8 cellular contexts compared by ENCODE assay signal in the genomic region with DNA sequence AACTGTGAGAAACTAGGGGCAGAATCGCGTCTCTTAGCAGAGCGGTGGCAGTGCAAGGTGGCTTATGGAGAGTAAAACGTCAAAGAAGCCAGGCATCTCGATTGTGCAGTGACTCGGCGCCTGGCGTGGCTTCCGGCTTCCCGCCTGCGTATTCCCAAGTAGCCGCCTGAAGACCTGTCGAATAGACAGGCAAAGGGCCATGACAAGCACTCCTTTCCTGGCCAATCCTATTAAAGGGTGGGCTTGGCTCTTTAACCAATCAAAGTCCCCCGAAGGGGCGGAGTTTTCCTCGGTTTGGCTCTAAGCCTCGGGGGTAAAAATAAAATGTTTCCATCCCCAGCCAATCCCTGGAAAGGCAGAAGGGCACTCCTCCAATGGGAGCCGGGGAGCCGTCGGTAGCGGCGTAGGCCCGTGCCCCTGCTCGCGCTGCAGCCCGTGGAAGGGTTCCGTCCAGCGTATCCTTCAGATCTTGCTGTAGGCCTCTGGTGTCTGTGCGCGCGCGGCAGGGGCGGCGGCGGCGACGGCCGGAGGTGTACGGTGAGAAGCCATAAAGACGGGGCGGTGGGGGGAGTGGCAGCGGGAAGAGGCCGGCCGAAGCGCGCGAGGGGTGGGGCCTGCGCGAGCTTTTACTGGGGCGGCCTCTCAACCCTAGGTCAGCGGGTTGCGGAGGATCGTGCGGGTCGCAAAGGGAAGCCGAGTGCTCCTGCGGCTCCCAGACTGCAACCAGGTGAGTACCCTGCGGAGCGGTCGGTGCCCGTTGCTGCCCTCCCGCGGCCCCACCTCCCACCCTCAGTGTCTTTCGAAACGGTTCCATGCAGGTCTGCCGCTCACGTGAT.
DNase-seq lines count a peak whose midpoint lies in the region; ATAC-seq, FAIRE-seq and TF ChIP-seq lines count a peak whose summit lies in the region.

A gene with protein sequence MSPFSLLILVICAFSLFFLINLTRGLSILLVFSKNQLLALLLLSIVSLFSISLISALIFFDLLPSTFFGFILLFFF (plus strand): TSS at position 395 of the 836 bp plus-strand sequence. CDS start 30,131 bp downstream, outside the sequence.

- FAIRE-seq in islet of Langerhans (lab: Jason Lieb, UNC) = peak; percentile 100

- no peak for TF ChIP-seq CTCF in AG09309 (IDR thresholded peaks at IDR 0.05; ENCODE audit: control insufficient read depth, insufficient read depth, low read depth, low read length, missing control alignments)

- H3K4me3 ChIP-seq in AG09309 (ENCODE audit: control insufficient read depth, low read depth, low read length) = peak within 1 kb of the TSS; percentile 71

- DNase-seq in AG09309 (ENCODE audit: low read depth) (peak; percentile 84), NCI-H345 (lab: John Stamatoyannopoulos, UW) (peak; percentile 96), cerebellar nuclear complex (lab: John Stamatoyannopoulos, UW) (peak; percentile 85 to 91)
- peak; percentile 55 to 73 for DNase-seq in stimulated activated CD4-positive, alpha-beta T cell treated with anti-CD3 and anti-CD28 coated beads, Interleukin-12 subunit alpha, Interleukin-12 subunit beta, amount 100 ng/mL, for 24 hours (ENCODE audit: low read depth in 2 of 2)

- ATAC-seq in GM19023 (IDR thresholded peaks at IDR 0.05; ENCODE audit: unreplicated experiment) (peak; percentile 80), HG03280 (IDR thresholded peaks at IDR 0.05; ENCODE audit: unreplicated experiment) (peak; percentile 81)
- peak; percentile 82 to 85 for ATAC-seq in activated CD4-positive, CD25-positive, alpha-beta regulatory T cell treated with anti-CD3 and anti-CD28 coated beads, Interleukin-2, amount 50 U/mL, for 24 hours

Comparison
In these comparisons a context has a peak if more than half of its experiments do, and no peak if none do; other contexts are left out.
1. Peak in every context shown above with its lines: DNase-seq, ATAC-seq and H3K4me3 ChIP-seq.